9 cellular contexts compared by ENCODE assay signal in genomic region chr15:70328137-70329115, GRCh38.
A peak's percentile ranks its signal among the peaks of the same experiment; 100 is the strongest.
DNase-seq lines count a peak whose midpoint lies in the region; ATAC-seq and TF ChIP-seq lines count a peak whose summit lies in the region.
"Had no signal": no experiment of that assay in that cellular context is flagged by ENCODE, and none has a peak within 500 bp of the region (broad histone marks: within the 10 kb centered on the region; RNA-seq: fewer than 3 reads in every experiment).

No MANE protein-coding gene starts in this region.

- intact Hi-C loops in activated T-helper 2 cell treated with anti-CD3 and anti-CD28 coated beads, Interferon-gamma antibody, Interleukin-2, Interleukin-4, amounts not matched to agents 10 μg/mL and 5 μg/mL and 100 μg/mL, durations not matched to agents 14 hours and 24 hours and 36 hours (cut with micrococcal nuclease) = no loop called here

- peak overlapping the region; percentile 54 for H3K4me2 ChIP-seq in SU-DHL-6 (ENCODE audit: low read depth, low read length, poor library complexity, severe bottlenecking)

- peak; percentile 63 for DNase-seq in AG08396 (ENCODE audit: low spot score)
- peak; percentile 17 for DNase-seq in left kidney (ENCODE audit: low read depth, low spot score)
- no peak for DNase-seq in NCI-H2107 (lab: John Stamatoyannopoulos, UW)
- no peak for DNase-seq in activated T-helper 2 cell treated with anti-CD3 and anti-CD28 coated beads, Interferon-gamma antibody, Interleukin-2, Interleukin-4, amounts not matched to agents 10 μg/mL and 5 μg/mL and 100 μg/mL, durations not matched to agents 14 hours and 24 hours and 36 hours (ENCODE audit: low spot score)
- DNase-seq in ACHN = no peak
- DNase-seq: NCI-H2029 had no signal

- POLR2A ChIA-PET in HEK293 (lab: Yijun Ruan, JAX) = interaction anchor here (1.0 kb wide), 1 partner anchor 12 kb away, joined by 3 read pairs; no protein-coding TSS in a partner anchor

- H2AFZ ChIP-seq in SU-DHL-6 (ENCODE audit: low read depth, low read length, severe bottlenecking) = no peak overlapping the region

- no peak overlapping the region for H3K27ac Mint-ChIP-seq in activated T-helper 2 cell treated with anti-CD3 and anti-CD28 coated beads, Interferon-gamma antibody, Interleukin-2, Interleukin-4, amounts not matched to agents 10 μg/mL and 5 μg/mL and 100 μg/mL, durations not matched to agents 14 hours and 24 hours and 36 hours

- CTCF ChIA-PET in HEK293 (lab: Yijun Ruan, JAX) = interaction anchor here (0.7 to 0.9 kb wide), 2 partner anchors 159 to 600 kb away, joined by 3 to 4 read pairs; no protein-coding TSS in a partner anchor

- H3K36me3 Mint-ChIP-seq in activated T-helper 2 cell treated with anti-CD3 and anti-CD28 coated beads, Interferon-gamma antibody, Interleukin-2, Interleukin-4, amounts not matched to agents 10 μg/mL and 5 μg/mL and 100 μg/mL, durations not matched to agents 14 hours and 24 hours and 36 hours (ENCODE audit: low read depth) = no peaks in the 10 kb centered on the region

- in situ Hi-C loops in ACHN (cut with HindIII; ENCODE audit: low pct_ligation_motif_present, low pct_unique_long_range_greater_than_20kb, low sequenced_read_pairs) = no loop called here

- no peaks in the 10 kb centered on the region for H4K20me1 ChIP-seq in SU-DHL-6 (ENCODE audit: low read depth, low read length)

- no peaks in the 10 kb centered on the region for H3K4me1 Mint-ChIP-seq in activated T-helper 2 cell treated with anti-CD3 and anti-CD28 coated beads, Interferon-gamma antibody, Interleukin-2, Interleukin-4, amounts not matched to agents 10 μg/mL and 5 μg/mL and 100 μg/mL, durations not matched to agents 14 hours and 24 hours and 36 hours (ENCODE audit: low read depth)

- H3K27ac ChIP-seq in HEK293 (ENCODE audit: extremely low read depth, low read depth, low read length) (no peak overlapping the region), SU-DHL-6 (ENCODE audit: low read depth, low read length) (peak overlapping the region; percentile 37)

- H3K9me2 ChIP-seq in SU-DHL-6 (replicated peaks; ENCODE audit: insufficient read depth, low read length) = no peaks in the 10 kb centered on the region

- TF ChIP-seq CTCF in HEK293 (tag by site-specific recombination; IDR thresholded peaks at IDR 0.05) (no peak), SU-DHL-6 (IDR thresholded peaks at IDR 0.05; ENCODE audit: insufficient read depth, low read length, poor library complexity, severe bottlenecking) (no peak)

- no peaks in the 10 kb centered on the region for H3K36me3 ChIP-seq in HEK293 (ENCODE audit: control insufficient read depth in 2 of 2, insufficient read depth in 1 of 2, low read length in 2 of 2)
- H3K36me3 ChIP-seq in SU-DHL-6 (ENCODE audit: low read length) = 0 out of 2 replicates have a peak, but pooled peaks cover 2% of the 10 kb centered on the region

- H3K9me3 ChIP-seq in HEK293 (ENCODE audit: control insufficient read depth, insufficient read depth, low read depth, low read length) (peaks cover 2% of the 10 kb centered on the region), SU-DHL-6 (ENCODE audit: insufficient read depth, low read length) (no peaks in the 10 kb centered on the region; the same call in 1 of the 2 replicates)

- H3K9ac ChIP-seq in SU-DHL-6 (ENCODE audit: low read length) = peak overlapping the region; percentile 8

- no peaks in the 10 kb centered on the region for H3F3A ChIP-seq in SU-DHL-6 (ENCODE audit: insufficient read depth)

- H3K79me2 ChIP-seq in SU-DHL-6 (ENCODE audit: insufficient read depth, low read length) = no peaks in the 10 kb centered on the region

- H3K27me3 ChIP-seq in SU-DHL-6 (ENCODE audit: low read length) = no peaks in the 10 kb centered on the region

- H3K4me3 Mint-ChIP-seq in activated T-helper 2 cell treated with anti-CD3 and anti-CD28 coated beads, Interferon-gamma antibody, Interleukin-2, Interleukin-4, amounts not matched to agents 10 μg/mL and 5 μg/mL and 100 μg/mL, durations not matched to agents 14 hours and 24 hours and 36 hours (ENCODE audit: low read depth) = no peak overlapping the region

- H3K4me3 ChIP-seq in HEK293 (ENCODE audit: low read depth, low read length) = no peak overlapping the region
- peak overlapping the region; percentile 25 for H3K4me3 ChIP-seq in SU-DHL-6 (ENCODE audit: insufficient read depth, low read length, poor library complexity, severe bottlenecking)

- peaks cover 39% of the 10 kb centered on the region for H3K27me3 Mint-ChIP-seq in activated T-helper 2 cell treated with anti-CD3 and anti-CD28 coated beads, Interferon-gamma antibody, Interleukin-2, Interleukin-4, amounts not matched to agents 10 μg/mL and 5 μg/mL and 100 μg/mL, durations not matched to agents 14 hours and 24 hours and 36 hours (ENCODE audit: low read depth)

- H3K4me1 ChIP-seq in HEK293 (ENCODE audit: control insufficient read depth, insufficient read depth, low read length) = peaks cover 13% of the 10 kb centered on the region

- H3K9me3 Mint-ChIP-seq in activated T-helper 2 cell treated with anti-CD3 and anti-CD28 coated beads, Interferon-gamma antibody, Interleukin-2, Interleukin-4, amounts not matched to agents 10 μg/mL and 5 μg/mL and 100 μg/mL, durations not matched to agents 14 hours and 24 hours and 36 hours = no peaks in the 10 kb centered on the region

- ATAC-seq in HG03439 (IDR thresholded peaks at IDR 0.05; ENCODE audit: unreplicated experiment) = no peak

TF ChIP-seq in HEK293, 187 proteins besides CTCF, POLR2A, EP300 and RAD21:
- TF ChIP-seq PRDM1 (tag by site-specific recombination; IDR thresholded peaks at IDR 0.05) = 0 out of 2 replicates have a peak, but pooled peaks have one; percentile 10
- TF ChIP-seq ZNF335 (tag by site-specific recombination; conservative IDR thresholded peaks at IDR 0.05) = no peak

Comparison
In these comparisons a context has a peak if more than half of its experiments do, and no peak if none do; other contexts are left out.
1. DNase-seq: peak in AG08396 (single experiment) and left kidney (single experiment); none in NCI-H2107 (single experiment), activated T-helper 2 cell treated with anti-CD3 and anti-CD28 coated beads, Interferon-gamma antibody, Interleukin-2, Interleukin-4, amounts not matched to agents 10 μg/mL and 5 μg/mL and 100 μg/mL, durations not matched to agents 14 hours and 24 hours and 36 hours (single experiment) and ACHN (single experiment).